ENCODE assay signal across 17 cellular contexts in genomic region chr1:173137116-173137515, GRCh38.
DNase-seq lines count a peak whose midpoint lies in the region; ATAC-seq and TF ChIP-seq lines count a peak whose summit lies in the region.
"Had no signal": no experiment of that assay in that cellular context is flagged by ENCODE, and none has a peak within 500 bp of the region (broad histone marks: within the 10 kb centered on the region; RNA-seq: fewer than 3 reads in every experiment).

No MANE protein-coding gene starts in this region.

- peak; percentile 46 for DNase-seq in AG10803 (ENCODE audit: low read depth)
- no peak for DNase-seq in chondrocyte (ENCODE audit: low spot score)
- peak; percentile 76 for DNase-seq in iris pigment epithelial cell (ENCODE audit: low read depth)
- no peak for DNase-seq in UCSD-AML1 (lab: John Stamatoyannopoulos, UW; ENCODE audit: unreplicated experiment)
- DNase-seq in AG08396 (ENCODE audit: low spot score), result no peak
- DNase-seq: AML-193, Caco-2, H9, KBM-7, NCI-H1436 treated with DMSO at 0.1 percent for 48 hours, NCI-H2081, NCI-H524 had no signal

- TF ChIP-seq CTCF in AG10803 (conservative IDR thresholded peaks at IDR 0.05; ENCODE audit: low read length), result no peak
- TF ChIP-seq CTCF in chondrocyte (IDR thresholded peaks at IDR 0.05), result no peak

- H3K4me1 Mint-ChIP-seq in chondrocyte (ENCODE audit: low read depth), result peaks cover 15% of the 10 kb centered on the region
- H3K4me1 Mint-ChIP-seq: CD14-positive monocyte had no signal

- peak; percentile 45; the same call in 1 of the 3 replicates for ATAC-seq in SK-N-SH treated with all-trans-retinoic acid at 6 μM for 48 hours
- no peak for ATAC-seq in HG03280 (IDR thresholded peaks at IDR 0.05; ENCODE audit: unreplicated experiment)
- ATAC-seq in HG03460 (IDR thresholded peaks at IDR 0.05; ENCODE audit: unreplicated experiment), result no peak

- no peaks in the 10 kb centered on the region for H3K27me3 Mint-ChIP-seq in chondrocyte (ENCODE audit: low read depth)

- no peaks in the 10 kb centered on the region for H3K36me3 Mint-ChIP-seq in chondrocyte (ENCODE audit: low read depth)
- H3K36me3 Mint-ChIP-seq: CD14-positive monocyte had no signal

- peak overlapping the region; percentile 9 for H3K27ac Mint-ChIP-seq in chondrocyte (ENCODE audit: unreplicated experiment)
- H3K27ac Mint-ChIP-seq: CD14-positive monocyte, H9 had no signal

- no peak overlapping the region for H3K4me3 Mint-ChIP-seq in chondrocyte (ENCODE audit: unreplicated experiment)
- H3K4me3 Mint-ChIP-seq: CD14-positive monocyte, H9 had no signal

- no peak overlapping the region for H3K4me3 ChIP-seq in AG10803 (ENCODE audit: low read length)
- H3K4me3 ChIP-seq: SK-N-MC had no signal

- H3K9me3 Mint-ChIP-seq in chondrocyte (ENCODE audit: low read depth), result no peaks in the 10 kb centered on the region
- H3K9me3 Mint-ChIP-seq: H9 had no signal

TF ChIP-seq in SK-N-SH treated with all-trans-retinoic acid at 6 μM for 48 hours, 23 proteins besides CTCF, POLR2A, EP300 and RAD21:
- TF ChIP-seq TSHZ2 (CRISPR knock-in tag; IDR thresholded peaks at IDR 0.05) (no peak), CREB5 (CRISPR knock-in tag; IDR thresholded peaks at IDR 0.05; ENCODE audit: low read depth) (no peak), GLIS3 (CRISPR knock-in tag; IDR thresholded peaks at IDR 0.05) (no peak), ZFP30 (CRISPR knock-in tag; IDR thresholded peaks at IDR 0.05) (no peak), OSR1 (CRISPR knock-in tag; IDR thresholded peaks at IDR 0.05) (no peak), ISL1 (CRISPR knock-in tag; IDR thresholded peaks at IDR 0.05) (no peak), BACH2 (CRISPR knock-in tag; IDR thresholded peaks at IDR 0.05; ENCODE audit: borderline replicate concordance) (no peak), ZNF8 (CRISPR knock-in tag; IDR thresholded peaks at IDR 0.05) (no peak), CSDC2 (CRISPR knock-in tag; IDR thresholded peaks at IDR 0.05) (no peak)

Comparison
In these comparisons a context has a peak if more than half of its experiments do, and no peak if none do; other contexts are left out.
1. DNase-seq: peak in AG10803 (single experiment) and iris pigment epithelial cell (single experiment); none in chondrocyte (single experiment), UCSD-AML1 (single experiment) and AG08396 (single experiment).